Comparison of ENCODE assay signal across 26 cellular contexts in genomic region chr1:187763976-187764375, GRCh38.
A peak's percentile ranks its signal among the peaks of the same experiment; 100 is the strongest.
DNase-seq lines count a peak whose midpoint lies in the region; ATAC-seq and TF ChIP-seq lines count a peak whose summit lies in the region.
"Had no signal": no experiment of that assay in that cellular context is flagged by ENCODE, and none has a peak within 500 bp of the region (broad histone marks: within the 10 kb centered on the region; RNA-seq: fewer than 3 reads in every experiment).

No MANE protein-coding gene starts in this region.

- H3K27me3 Mint-ChIP-seq in stimulated activated naive B cell treated with anti-CD40 and anti-IgM and Interleukin-4, amounts not matched to agents 10 μg/mL and 1 μg/mL and 100 μg/mL, for 72 hours, result no peaks in the 10 kb centered on the region
- H3K27me3 Mint-ChIP-seq: CD4-positive, CD25-positive, alpha-beta regulatory T cell had no signal

- no peaks in the 10 kb centered on the region for H3K4me1 Mint-ChIP-seq in stimulated activated naive B cell treated with anti-CD40 and anti-IgM and Interleukin-4, amounts not matched to agents 10 μg/mL and 1 μg/mL and 100 μg/mL, for 72 hours
- H3K4me1 Mint-ChIP-seq: CD4-positive, CD25-positive, alpha-beta regulatory T cell had no signal

- no peak overlapping the region for H3K27ac Mint-ChIP-seq in stimulated activated naive B cell treated with anti-CD40 and anti-IgM and Interleukin-4, amounts not matched to agents 10 μg/mL and 1 μg/mL and 100 μg/mL, for 72 hours
- H3K27ac Mint-ChIP-seq: CD4-positive, CD25-positive, alpha-beta regulatory T cell had no signal

- no peak overlapping the region for H3K4me3 Mint-ChIP-seq in stimulated activated naive B cell treated with anti-CD40 and anti-IgM and Interleukin-4, amounts not matched to agents 10 μg/mL and 1 μg/mL and 100 μg/mL, for 72 hours
- H3K4me3 Mint-ChIP-seq: CD4-positive, CD25-positive, alpha-beta regulatory T cell had no signal

- DNase-seq in LHCN-M2 (ENCODE audit: low read depth) (peak; percentile 17), astrocyte of the hippocampus (ENCODE audit: low read depth, low spot score) (peak; percentile 49), iris pigment epithelial cell (ENCODE audit: low read depth) (peak; percentile 44), COLO829 (ENCODE audit: low spot score) (no peak), GM13977 (ENCODE audit: low spot score) (no peak)
- DNase-seq in stimulated activated naive B cell treated with anti-CD40 and anti-IgM and Interleukin-4, amounts not matched to agents 10 μg/mL and 1 μg/mL and 100 μg/mL, for 72 hours, result no peak
- DNase-seq: CD4-positive, CD25-positive, alpha-beta regulatory T cell; COR-L47; DMS79; GOT3; Kasumi-1; MM.1S; NCI-H1105 treated with DMSO at 0.1 percent for 48 hours; NCI-H2081; NCI-H2171; NCI-H345; NCI-H524; NCI-H774; PC-3; SHP77 treated with DMSO at 0.1 percent for 48 hours; SW 1271 had no signal

- no peaks in the 10 kb centered on the region for H3K9me3 ChIP-seq in OCI-LY3 (ENCODE audit: insufficient read depth, low read length)

- 0 out of 2 replicates have a peak overlapping the region, but pooled peaks have one; percentile 38 for H2AFZ ChIP-seq in OCI-LY3 (ENCODE audit: low read depth, low read length)

- in situ Hi-C loops in GM13977 (cut with MboI; ENCODE audit: low pct_unique_long_range_greater_than_20kb, low sequenced_read_pairs, unreplicated experiment), result no loop called here

- H3K4me2 ChIP-seq in OCI-LY3 (ENCODE audit: low read length), result no peak overlapping the region

- no peaks in the 10 kb centered on the region for H3K36me3 Mint-ChIP-seq in stimulated activated naive B cell treated with anti-CD40 and anti-IgM and Interleukin-4, amounts not matched to agents 10 μg/mL and 1 μg/mL and 100 μg/mL, for 72 hours
- H3K36me3 Mint-ChIP-seq: CD4-positive, CD25-positive, alpha-beta regulatory T cell had no signal

- no peaks in the 10 kb centered on the region for H4K20me1 ChIP-seq in OCI-LY3 (ENCODE audit: insufficient read depth, low read length)

- H3K79me2 ChIP-seq in OCI-LY3 (ENCODE audit: low read length), result no peaks in the 10 kb centered on the region

- H3K36me3 ChIP-seq in OCI-LY3 (replicated peaks; ENCODE audit: low read depth, low read length), result no peaks in the 10 kb centered on the region

- no peak for TF ChIP-seq CTCF in OCI-LY3 (IDR thresholded peaks at IDR 0.05; ENCODE audit: low read depth, low read length)
- TF ChIP-seq CTCF in GM13977 (IDR thresholded peaks at IDR 0.05; ENCODE audit: extremely low read depth, insufficient read depth, missing control alignments), result no peak

- H3K27me3 ChIP-seq in OCI-LY3 (ENCODE audit: low read depth, low read length), result no peaks in the 10 kb centered on the region

- no peak overlapping the region for H3K9ac ChIP-seq in OCI-LY3 (ENCODE audit: low read length)

- no peak overlapping the region for H3K27ac ChIP-seq in OCI-LY3 (ENCODE audit: low read length)
- H3K27ac ChIP-seq: RWPE1, SK-N-MC had no signal

- no peaks in the 10 kb centered on the region for H3K4me1 ChIP-seq in OCI-LY3 (ENCODE audit: low read length)

- ATAC-seq in stimulated activated naive B cell treated with anti-CD40 and anti-IgM and Interleukin-4, amounts not matched to agents 10 μg/mL and 1 μg/mL and 100 μg/mL, for 72 hours (replicated peaks), result no peak
- ATAC-seq in HG02678 (IDR thresholded peaks at IDR 0.05; ENCODE audit: unreplicated experiment), result no peak
- ATAC-seq: HCT116, PC-3 had no signal

- no peak overlapping the region for H3K4me3 ChIP-seq in OCI-LY3 (ENCODE audit: low read length)
- H3K4me3 ChIP-seq: SK-N-MC had no signal

- peaks cover 0 to 3% of the 10 kb centered on the region in 2 donors for H3K9me3 Mint-ChIP-seq in stimulated activated naive B cell treated with anti-CD40 and anti-IgM and Interleukin-4, amounts not matched to agents 10 μg/mL and 1 μg/mL and 100 μg/mL, for 72 hours

Comparison
In these comparisons a context has a peak if more than half of its experiments do, and no peak if none do; other contexts are left out.
1. DNase-seq: peak in LHCN-M2 (single experiment), astrocyte of the hippocampus (single experiment) and iris pigment epithelial cell (single experiment); none in COLO829 (single experiment), stimulated activated naive B cell treated with anti-CD40 and anti-IgM and Interleukin-4, amounts not matched to agents 10 μg/mL and 1 μg/mL and 100 μg/mL, for 72 hours (single experiment) and GM13977 (single experiment).